14 cellular contexts compared by ENCODE assay signal in genomic region chr7:39300276-39300675, GRCh38.
"Had no signal": no experiment of that assay in that cellular context is flagged by ENCODE, and none has a peak within 500 bp of the region (broad histone marks: within the 10 kb centered on the region; RNA-seq: fewer than 3 reads in every experiment).

No MANE protein-coding gene starts in this region.

- H3K27ac ChIP-seq: ovary had no signal

- H3K9me3 ChIP-seq: ovary, stomach had no signal

- H3K36me3 ChIP-seq: ovary, stomach had no signal

- DNase-seq: activated CD4-positive, alpha-beta T cell treated with anti-CD3 and anti-CD28 coated beads, Interleukin-2, amount 50 U/mL, for 1 hour; activated naive CD4-positive, alpha-beta T cell; cerebellar nuclear complex; effector CD8-positive, alpha-beta T cell; foreskin melanocyte; head of caudate nucleus; immature natural killer cell; mammary epithelial cell; naive B cell; ovary; stimulated activated CD4-positive, alpha-beta T cell treated with anti-CD3 and anti-CD28 coated beads, Interleukin-12 subunit alpha, Interleukin-12 subunit beta, amount 100 ng/mL, for 4 hours; stimulated activated CD4-positive, alpha-beta T cell treated with anti-CD3 and anti-CD28 coated beads, Interleukin-2, amount 100 ng/mL, for 24 hours; stomach had no signal

- H3K27me3 ChIP-seq: ovary, stomach had no signal

- FAIRE-seq: urothelium cell line had no signal

- H3K4me3 ChIP-seq: ovary, stomach had no signal
